ENCODE assay signal across 8 cellular contexts in genomic region chr2:64945973-64946736, GRCh38. TPM values are rescaled to one million over a fixed set of nuclear protein-coding genes. Genes with fewer than 3 reads are reported as not detected.
DNase-seq lines count a peak whose midpoint lies in the region; ATAC-seq and TF ChIP-seq lines count a peak whose summit lies in the region.

No MANE protein-coding gene starts in this region.

- no peaks in the 10 kb centered on the region for H4K20me1 ChIP-seq in PC-3 (ENCODE audit: low read length)

- H3K9me3 Mint-ChIP-seq in activated naive CD4-positive, alpha-beta T cell treated with anti-CD3 and anti-CD28 coated beads, Interleukin-2, amount 50 U/mL, for 72 hours = peaks cover 0 to 7% of the 10 kb centered on the region in 2 donors

- H3K27ac ChIP-seq in SJSA1 (peak overlapping the region; percentile 75), PC-3 (ENCODE audit: low read length) (no peak overlapping the region)

- no peak overlapping the region for H2AFZ ChIP-seq in PC-3 (ENCODE audit: low read length)

- POLR2A ChIA-PET in PC-3 (lab: Charles Lee; ENCODE audit: unreplicated experiment) = no interaction called here

- no peak for TF ChIP-seq CTCF in PC-3 (conservative IDR thresholded peaks at IDR 0.05; ENCODE audit: low read depth, low read length)

- no peaks in the 10 kb centered on the region for H3F3A ChIP-seq in PC-3 (ENCODE audit: low read length, unreplicated experiment)

- BruUV-seq in PC-3 (replicated peaks; lab: Mats Ljungman, UMichigan) = no TSS peak

- H3K9me3 ChIP-seq in SJSA1 (replicated peaks) (no peaks in the 10 kb centered on the region), PC-3 (ENCODE audit: low read length) (no peaks in the 10 kb centered on the region)

- H3K27me3 ChIP-seq in SJSA1 (replicated peaks) = no peaks in the 10 kb centered on the region
- no peaks in the 10 kb centered on the region for H3K27me3 ChIP-seq in PC-3 (ENCODE audit: low read length)

- intact Hi-C loops in PC-3 (cut with micrococcal nuclease) = no loop called here

- peak overlapping the region; percentile 92 to 93 for H3K27ac Mint-ChIP-seq in activated naive CD4-positive, alpha-beta T cell treated with anti-CD3 and anti-CD28 coated beads, Interleukin-2, amount 50 U/mL, for 72 hours

- no peaks in the 10 kb centered on the region for H3K79me2 ChIP-seq in PC-3 (ENCODE audit: low read length)

- H3K4me2 ChIP-seq in PC-3 (ENCODE audit: low read length) = no peak overlapping the region

- CTCF ChIA-PET in PC-3 (lab: Charles Lee) = no interaction called here

- no peak overlapping the region for H3K9ac ChIP-seq in PC-3 (ENCODE audit: low read length)

- H3K4me3 ChIP-seq in SJSA1 (no peak overlapping the region), PC-3 (ENCODE audit: low read length) (no peak overlapping the region)

- peaks cover 14 to 17% of the 10 kb centered on the region in 2 donors for H3K36me3 Mint-ChIP-seq in activated naive CD4-positive, alpha-beta T cell treated with anti-CD3 and anti-CD28 coated beads, Interleukin-2, amount 50 U/mL, for 72 hours

- ATAC-seq in GM18861 (IDR thresholded peaks at IDR 0.05; ENCODE audit: unreplicated experiment) = peak; percentile 75
- ATAC-seq in HG02943 (IDR thresholded peaks at IDR 0.05; ENCODE audit: low read depth, unreplicated experiment) = peak; percentile 86
- ATAC-seq in activated naive CD4-positive, alpha-beta T cell treated with anti-CD3 and anti-CD28 coated beads, Interleukin-2, amount 50 U/mL, for 72 hours = peak; percentile 88 to 99
- ATAC-seq in PC-3 = no peak; the same call in 1 of the 2 replicates

- H3K36me3 ChIP-seq in SJSA1 (no peaks in the 10 kb centered on the region), PC-3 (ENCODE audit: low read depth, low read length) (no peaks in the 10 kb centered on the region)

- DNase-seq in SJSA1 (ENCODE audit: low read depth in 1 of 2, low spot score in 2 of 2) = peak; percentile 77 to 79
- peak; percentile 62 to 81 for DNase-seq in activated naive CD4-positive, alpha-beta T cell treated with anti-CD3 and anti-CD28 coated beads, Interleukin-2, amount 50 U/mL, for 72 hours (ENCODE audit: low spot score in 2 of 2)
- peak; percentile 44 to 62 (median 45) for DNase-seq in stimulated activated CD4-positive, alpha-beta T cell treated with anti-CD3 and anti-CD28 coated beads, Interleukin-12 subunit alpha, Interleukin-12 subunit beta, amount 100 ng/mL, for 48 hours (ENCODE audit: low read depth in 2 of 3, low spot score in 1 of 3)
- no peak for DNase-seq in PC-3
- DNase-seq in NCI-H1417 (lab: John Stamatoyannopoulos, UW) = no peak
- DNase-seq in NCI-H187 (lab: John Stamatoyannopoulos, UW) = no peak

- H3K4me1 ChIP-seq in SJSA1 (replicated peaks) = peaks cover 55% of the 10 kb centered on the region
- H3K4me1 ChIP-seq in PC-3 (ENCODE audit: insufficient read depth, low read length) = peaks cover 9% of the 10 kb centered on the region; the same call in 1 of the 2 replicates

- H3K9me2 ChIP-seq in PC-3 (replicated peaks; ENCODE audit: low read length) = no peaks in the 10 kb centered on the region

RNA-seq across cellular contexts. Expression of gene SLC1A4, which starts 43.0 kb away (rescaled TPM):
- total RNA-seq in SJSA1 (2014; rRNA removed; shearing (Covaris generic)) = 16.7 and 27.5 TPM in 2 replicates
- total RNA-seq in activated naive CD4-positive, alpha-beta T cell treated with anti-CD3 and anti-CD28 coated beads, Interleukin-2, amount 50 U/mL, for 72 hours = 10 to 100 TPM in 1 of 2 donors, 1 to 10 TPM in 1; 4.1 to 16.9 TPM
- total RNA-seq in PC-3 (2014; rRNA removed) = 8.2 and 9.1 TPM in 2 replicates

Comparison
In these comparisons a context has a peak if more than half of its experiments do, and no peak if none do; other contexts are left out.
1. DNase-seq: peak in SJSA1 (2 of 2), activated naive CD4-positive, alpha-beta T cell treated with anti-CD3 and anti-CD28 coated beads, Interleukin-2, amount 50 U/mL, for 72 hours (2 of 2) and stimulated activated CD4-positive, alpha-beta T cell treated with anti-CD3 and anti-CD28 coated beads, Interleukin-12 subunit alpha, Interleukin-12 subunit beta, amount 100 ng/mL, for 48 hours (3 of 3); none in PC-3 (single experiment), NCI-H1417 (0 of 3) and NCI-H187 (0 of 2).